In the genomic region with DNA sequence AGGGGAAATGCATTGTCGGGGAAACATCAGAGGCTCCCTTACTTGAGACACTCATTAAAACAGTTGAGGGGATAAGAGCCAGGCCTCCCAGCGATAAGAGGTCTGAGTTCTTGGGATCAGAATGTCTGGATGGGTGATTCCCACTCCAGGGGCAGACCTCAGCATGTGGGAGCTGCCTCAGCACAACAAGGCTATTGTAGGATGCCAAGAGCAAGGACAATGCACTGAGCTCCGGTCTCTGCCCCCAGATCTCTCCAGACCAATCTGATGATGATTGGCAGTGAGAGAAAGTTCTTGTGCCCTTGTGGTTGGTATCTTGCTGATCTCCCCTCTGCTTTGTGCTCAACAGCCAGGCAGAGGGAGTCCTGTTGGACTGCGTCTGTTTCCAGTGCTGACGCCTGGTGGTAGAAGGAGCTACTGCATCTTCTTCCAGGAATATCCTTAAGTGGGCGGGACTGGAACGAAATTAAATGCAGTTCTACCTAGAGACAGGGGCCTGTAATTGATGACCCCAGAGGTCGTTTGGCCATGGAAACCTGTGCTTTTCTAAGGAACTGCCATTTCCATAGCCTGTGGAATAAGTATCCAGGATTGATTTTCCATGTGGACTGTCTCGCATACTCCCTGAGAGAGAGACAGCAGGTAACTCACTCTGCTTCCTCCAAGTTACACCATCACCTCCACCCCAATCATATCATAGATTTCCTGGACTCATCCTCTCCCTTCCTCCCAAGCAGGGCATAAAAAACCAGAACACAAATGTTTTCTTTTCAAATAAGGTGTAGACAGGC, we compare ENCODE assay signal across 1 cellular context.
TF ChIP-seq lines count a peak whose summit lies in the region.

No MANE protein-coding gene starts in this region.

TF ChIP-seq in endothelial cell of umbilical vein, 7 proteins besides CTCF, POLR2A, EP300 and RAD21:
- no peak for TF ChIP-seq JUN (IDR thresholded peaks at IDR 0.05; ENCODE audit: borderline replicate concordance, insufficient read depth, insufficient read length, low read depth)
- no peak for TF ChIP-seq FOS (IDR thresholded peaks at IDR 0.05; ENCODE audit: borderline replicate concordance, insufficient read depth, low read length)
- TF ChIP-seq POLR2AphosphoS5 (IDR thresholded peaks at IDR 0.05; ENCODE audit: insufficient read depth, low read depth, low read length): no peak
- TF ChIP-seq MYC (IDR thresholded peaks at IDR 0.05; ENCODE audit: low read depth, low read length): no peak
- TF ChIP-seq, protein P1, sequence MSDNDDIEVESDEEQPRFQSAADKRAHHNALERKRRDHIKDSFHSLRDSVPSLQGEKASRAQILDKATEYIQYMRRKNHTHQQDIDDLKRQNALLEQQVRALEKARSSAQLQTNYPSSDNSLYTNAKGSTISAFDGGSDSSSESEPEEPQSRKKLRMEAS (IDR thresholded peaks at IDR 0.05; ENCODE audit: insufficient read depth, insufficient read length): no peak
- TF ChIP-seq GATA2 (IDR thresholded peaks at IDR 0.05; ENCODE audit: insufficient read depth, insufficient read length, low read depth, low read length): no peak
- no peak for TF ChIP-seq EZH2 (IDR thresholded peaks at IDR 0.05; ENCODE audit: borderline replicate concordance, low read depth, low read length, severe bottlenecking)
